23 cellular contexts compared by ENCODE assay signal in genomic region chr4:185270037-185270436, GRCh38.
"Had no signal": no experiment of that assay in that cellular context is flagged by ENCODE, and none has a peak within 500 bp of the region (broad histone marks: within the 10 kb centered on the region; RNA-seq: fewer than 3 reads in every experiment).

No MANE protein-coding gene starts in this region.

- H3K27me3 Mint-ChIP-seq: naive thymus-derived CD4-positive, alpha-beta T cell; stimulated activated naive B cell treated with anti-CD40 and anti-IgM and Interleukin-4, amounts not matched to agents 10 μg/mL and 1 μg/mL and 100 μg/mL, for 72 hours; stimulated activated naive CD8-positive, alpha-beta T cell treated with anti-CD3 and anti-CD28 coated beads, Interleukin-15, Interleukin-2, amounts not matched to agents 100 ng/mL and 50 ng/mL, for 24 hours had no signal

- FAIRE-seq: kidney had no signal

- H3K4me3 ChIP-seq: dorsolateral prefrontal cortex, esophagus muscularis mucosa, gastroesophageal sphincter, heart left ventricle, hepatocyte, left lung, prostate gland, right atrium auricular region, thoracic aorta, tibial nerve, upper lobe of right lung, uterus had no signal

- H3K27ac ChIP-seq: dorsolateral prefrontal cortex, esophagus muscularis mucosa, foreskin keratinocyte, gastroesophageal sphincter, hepatocyte, right atrium auricular region, thoracic aorta, tibial nerve, upper lobe of right lung, uterus had no signal

- H3K9me3 Mint-ChIP-seq: naive thymus-derived CD4-positive, alpha-beta T cell; nephron progenitor cell; stimulated activated naive B cell treated with anti-CD40 and anti-IgM and Interleukin-4, amounts not matched to agents 10 μg/mL and 1 μg/mL and 100 μg/mL, for 72 hours; stimulated activated naive CD8-positive, alpha-beta T cell treated with anti-CD3 and anti-CD28 coated beads, Interleukin-15, Interleukin-2, amounts not matched to agents 100 ng/mL and 50 ng/mL, for 24 hours had no signal

- H3K4me1 ChIP-seq: esophagus muscularis mucosa, foreskin keratinocyte, gastroesophageal sphincter, tibial nerve, uterus had no signal

- H3K9me3 ChIP-seq: esophagus muscularis mucosa, gastroesophageal sphincter, heart left ventricle, left lung, prostate gland, right atrium auricular region, thoracic aorta, tibial nerve, upper lobe of right lung, uterus had no signal

- H3K27ac Mint-ChIP-seq: mesothelial cell of epicardium; naive thymus-derived CD4-positive, alpha-beta T cell; stimulated activated naive B cell treated with anti-CD40 and anti-IgM and Interleukin-4, amounts not matched to agents 10 μg/mL and 1 μg/mL and 100 μg/mL, for 72 hours; stimulated activated naive CD8-positive, alpha-beta T cell treated with anti-CD3 and anti-CD28 coated beads, Interleukin-15, Interleukin-2, amounts not matched to agents 100 ng/mL and 50 ng/mL, for 24 hours had no signal

- H3K27me3 ChIP-seq: dorsolateral prefrontal cortex, esophagus muscularis mucosa, foreskin keratinocyte, gastroesophageal sphincter, heart left ventricle, hepatocyte, left lung, right atrium auricular region, tibial nerve, upper lobe of right lung, uterus had no signal

- H3K4me3 Mint-ChIP-seq: mesothelial cell of epicardium; naive thymus-derived CD4-positive, alpha-beta T cell; nephron progenitor cell; stimulated activated naive B cell treated with anti-CD40 and anti-IgM and Interleukin-4, amounts not matched to agents 10 μg/mL and 1 μg/mL and 100 μg/mL, for 72 hours; stimulated activated naive CD8-positive, alpha-beta T cell treated with anti-CD3 and anti-CD28 coated beads, Interleukin-15, Interleukin-2, amounts not matched to agents 100 ng/mL and 50 ng/mL, for 24 hours had no signal

- DNase-seq: dorsolateral prefrontal cortex; effector CD4-positive, alpha-beta T cell; foreskin keratinocyte; heart left ventricle; kidney; left lung; mesenchymal stem cell; naive thymus-derived CD4-positive, alpha-beta T cell; nephron progenitor cell; nucleus accumbens; stimulated activated naive B cell treated with anti-CD40 and anti-IgM and Interleukin-4, amounts not matched to agents 10 μg/mL and 1 μg/mL and 100 μg/mL, for 72 hours; upper lobe of right lung; uterus had no signal

- ATAC-seq: foreskin keratinocyte; gastroesophageal sphincter; heart left ventricle; naive thymus-derived CD4-positive, alpha-beta T cell; sciatic nerve; stimulated activated naive B cell treated with anti-CD40 and anti-IgM and Interleukin-4, amounts not matched to agents 10 μg/mL and 1 μg/mL and 100 μg/mL, for 72 hours; upper lobe of right lung had no signal

- H3K36me3 ChIP-seq: left lung, prostate gland, thoracic aorta, uterus had no signal
